Comparison of ENCODE assay signal across 1 cellular context in genomic region chr12:120292661-120293531, GRCh38.
TF ChIP-seq lines count a peak whose summit lies in the region.

Gene RNU4-1 (minus strand): TSS chr12:120293237.

TF ChIP-seq in K562, 482 proteins besides CTCF, POLR2A, EP300 and RAD21 (continued from another document and continues in another):
- TF ChIP-seq NR0B1 (IDR thresholded peaks at IDR 0.05; ENCODE audit: partially characterized antibody) (no peak), JUN (IDR thresholded peaks at IDR 0.05; ENCODE audit: borderline replicate concordance, low read depth, low read length) (0 out of 2 replicates have a peak, but pooled peaks have one; percentile 50), JUN (CRISPR knock-in tag; IDR thresholded peaks at IDR 0.05; ENCODE audit: borderline replicate concordance) (no peak), MIER1 (IDR thresholded peaks at IDR 0.05; ENCODE audit: low read depth) (no peak), PATZ1 (CRISPR knock-in tag; IDR thresholded peaks at IDR 0.05; ENCODE audit: borderline replicate concordance) (no peak), HDAC6 (IDR thresholded peaks at IDR 0.05; ENCODE audit: low read depth, low read length) (peak; percentile 45; the same call in 1 of the 2 replicates), U2AF2 (optimal IDR thresholded peaks at IDR 0.05; ENCODE audit: low read depth, low read length) (no peak), ZKSCAN3 (CRISPR knock-in tag; IDR thresholded peaks at IDR 0.05) (no peak), ZFX (CRISPR knock-in tag; IDR thresholded peaks at IDR 0.05) (no peak; the same call in 1 of the 2 replicates), MYBL2 (IDR thresholded peaks at IDR 0.05; ENCODE audit: low read depth) (no peak), MYBL2 (CRISPR knock-in tag; IDR thresholded peaks at IDR 0.05; ENCODE audit: borderline replicate concordance) (no peak), RBM22 (IDR thresholded peaks at IDR 0.05; ENCODE audit: low read depth, low read length, poor library complexity, severe bottlenecking) (no peak), MCM3 (IDR thresholded peaks at IDR 0.05) (no peak), FOXO4 (CRISPR knock-in tag; IDR thresholded peaks at IDR 0.05) (no peak), MEF2D (tag; conservative IDR thresholded peaks at IDR 0.05; ENCODE audit: low read depth) (0 out of 2 replicates have a peak, but pooled peaks have one; percentile 10), RBM15 (IDR thresholded peaks at IDR 0.05; ENCODE audit: insufficient read depth, low read length) (no peak), RBFOX2 (IDR thresholded peaks at IDR 0.05; ENCODE audit: low read depth, low read length) (peak; percentile 90), RNF219 (CRISPR knock-in tag; IDR thresholded peaks at IDR 0.05) (no peak), ZNF830 (CRISPR knock-in tag; IDR thresholded peaks at IDR 0.05) (peak; percentile 14; the same call in 1 of the 2 replicates), ZNF778 (CRISPR knock-in tag; IDR thresholded peaks at IDR 0.05) (no peak), EP400 (IDR thresholded peaks at IDR 0.05) (peak; percentile 69), NCOA1 (IDR thresholded peaks at IDR 0.05; ENCODE audit: low read depth) (peak; percentile 58; the same call in 1 of the 2 replicates), KAT8 (IDR thresholded peaks at IDR 0.05; ENCODE audit: low read depth) (no peak), LCOR (CRISPR knock-in tag; IDR thresholded peaks at IDR 0.05) (peak; percentile 85), MEIS2 (IDR thresholded peaks at IDR 0.05; ENCODE audit: partially characterized antibody) (peak; percentile 25), TEAD4 (IDR thresholded peaks at IDR 0.05; ENCODE audit: low read length) (peak; percentile 93), TEAD4 (CRISPR knock-in tag; IDR thresholded peaks at IDR 0.05; ENCODE audit: borderline replicate concordance) (no peak), RCOR1 (IDR thresholded peaks at IDR 0.05; ENCODE audit: borderline replicate concordance in 1 of 2, low read depth in 2 of 2, low read length in 2 of 2) (peak; percentile 4 to 16; a peak in 1 of 4 replicates), RFX7 (CRISPR knock-in tag; IDR thresholded peaks at IDR 0.05) (peak; percentile 72; the same call in 1 of the 2 replicates), NFIX (CRISPR knock-in tag; IDR thresholded peaks at IDR 0.05; ENCODE audit: low read depth) (no peak), ZNF717 (CRISPR knock-in tag; IDR thresholded peaks at IDR 0.05) (no peak), MGA (IDR thresholded peaks at IDR 0.05) (no peak; the same call in 1 of the 2 replicates), CXXC5 (CRISPR knock-in tag; IDR thresholded peaks at IDR 0.05) (peak; percentile 80), ZNF12 (CRISPR knock-in tag; IDR thresholded peaks at IDR 0.05) (no peak), SETDB1 (IDR thresholded peaks at IDR 0.05; ENCODE audit: low read length) (no peak), GTF2F1 (IDR thresholded peaks at IDR 0.05; ENCODE audit: low read depth, low read length) (peak; percentile 100), PML (IDR thresholded peaks at IDR 0.05; ENCODE audit: low read length) (peak; percentile 100), HNRNPH1 (optimal IDR thresholded peaks at IDR 0.05; ENCODE audit: low read depth, low read length) (peak; percentile 38), MAZ (CRISPR knock-in tag; conservative IDR thresholded peaks at IDR 0.05 in 1 of 2, IDR thresholded peaks at IDR 0.05 in 1 of 2) (peak in 1 of 2 experiments; percentile 82; a peak in 3 of 4 replicates), ELF2 (CRISPR knock-in tag; IDR thresholded peaks at IDR 0.05) (no peak), SAFB2 (IDR thresholded peaks at IDR 0.05; ENCODE audit: borderline replicate concordance, low read depth, low read length, severe bottlenecking) (no peak), CGGBP1 (CRISPR knock-in tag; IDR thresholded peaks at IDR 0.05) (peak; percentile 96)
- TF ChIP-seq, protein P1, sequence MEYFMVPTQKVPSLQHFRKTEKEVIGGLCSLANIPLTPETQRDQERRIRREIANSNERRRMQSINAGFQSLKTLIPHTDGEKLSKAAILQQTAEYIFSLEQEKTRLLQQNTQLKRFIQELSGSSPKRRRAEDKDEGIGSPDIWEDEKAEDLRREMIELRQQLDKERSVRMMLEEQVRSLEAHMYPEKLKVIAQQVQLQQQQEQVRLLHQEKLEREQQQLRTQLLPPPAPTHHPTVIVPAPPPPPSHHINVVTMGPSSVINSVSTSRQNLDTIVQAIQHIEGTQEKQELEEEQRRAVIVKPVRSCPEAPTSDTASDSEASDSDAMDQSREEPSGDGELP (CRISPR knock-in tag; IDR thresholded peaks at IDR 0.05; ENCODE audit: borderline replicate concordance): peak; percentile 85
- TF ChIP-seq, protein P2, sequence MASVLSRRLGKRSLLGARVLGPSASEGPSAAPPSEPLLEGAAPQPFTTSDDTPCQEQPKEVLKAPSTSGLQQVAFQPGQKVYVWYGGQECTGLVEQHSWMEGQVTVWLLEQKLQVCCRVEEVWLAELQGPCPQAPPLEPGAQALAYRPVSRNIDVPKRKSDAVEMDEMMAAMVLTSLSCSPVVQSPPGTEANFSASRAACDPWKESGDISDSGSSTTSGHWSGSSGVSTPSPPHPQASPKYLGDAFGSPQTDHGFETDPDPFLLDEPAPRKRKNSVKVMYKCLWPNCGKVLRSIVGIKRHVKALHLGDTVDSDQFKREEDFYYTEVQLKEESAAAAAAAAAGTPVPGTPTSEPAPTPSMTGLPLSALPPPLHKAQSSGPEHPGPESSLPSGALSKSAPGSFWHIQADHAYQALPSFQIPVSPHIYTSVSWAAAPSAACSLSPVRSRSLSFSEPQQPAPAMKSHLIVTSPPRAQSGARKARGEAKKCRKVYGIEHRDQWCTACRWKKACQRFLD (CRISPR knock-in tag; IDR thresholded peaks at IDR 0.05): peak; percentile 81; the same call in 1 of the 2 replicates
